8 cellular contexts compared by ENCODE assay signal in genomic region chr11:10856689-10857603, GRCh38. TPM values are rescaled to one million over a fixed set of nuclear protein-coding genes. Genes with fewer than 3 reads are reported as not detected.
DNase-seq lines count a peak whose midpoint lies in the region; ATAC-seq and TF ChIP-seq lines count a peak whose summit lies in the region.

No MANE protein-coding gene starts in this region.

- TF ChIP-seq CTCF in RWPE2 (IDR thresholded peaks at IDR 0.05; ENCODE audit: poor library complexity, severe bottlenecking): no peak
- no peak for TF ChIP-seq CTCF in liver (IDR thresholded peaks at IDR 0.05; ENCODE audit: low read depth, low read length, missing input control)
- no peak for TF ChIP-seq CTCF in suprapubic skin (IDR thresholded peaks at IDR 0.05)

- H3K27ac ChIP-seq in RWPE2 (ENCODE audit: poor library complexity, severe bottlenecking) (peak overlapping the region; percentile 91), liver (ENCODE audit: low read depth in 1 of 2, low read length in 2 of 2) (peak overlapping the region; percentile 92 to 98), suprapubic skin (peak overlapping the region; percentile 98)

- no peak for TF ChIP-seq EP300 in suprapubic skin (IDR thresholded peaks at IDR 0.05)

- peak; percentile 72 for DNase-seq in NCI-H1092 treated with DMSO at 0.1 percent for 48 hours (lab: John Stamatoyannopoulos, UW)
- no peak for DNase-seq in NCI-H1092 (lab: John Stamatoyannopoulos, UW)
- no peak for DNase-seq in RWPE2 (ENCODE audit: low spot score)
- DNase-seq in dermis blood vessel endothelial cell: peak; percentile 55
- peak in 1 of 2 donors; percentile 77 for DNase-seq in suprapubic skin (ENCODE audit: low spot score in 2 of 2)

- peak; percentile 21 for ATAC-seq in GM19438 (IDR thresholded peaks at IDR 0.05; ENCODE audit: low read depth, unreplicated experiment)
- ATAC-seq in HG03460 (IDR thresholded peaks at IDR 0.05; ENCODE audit: unreplicated experiment): peak; percentile 6
- peak; percentile 6; the same call in 1 of the 3 replicates for ATAC-seq in RWPE2 (ENCODE audit: low read depth)

- no peak for TF ChIP-seq RAD21 in liver (IDR thresholded peaks at IDR 0.05)

- H3K27me3 ChIP-seq in RWPE2 (ENCODE audit: insufficient read depth, poor library complexity, severe bottlenecking) (no peaks in the 10 kb centered on the region), liver (ENCODE audit: control insufficient read depth in 4 of 4, insufficient read depth in 4 of 4, low read length in 3 of 4) (no peaks in the 10 kb centered on the region), suprapubic skin (no peaks in the 10 kb centered on the region)

- H3K9me3 ChIP-seq in RWPE2 (ENCODE audit: severe bottlenecking) (no peaks in the 10 kb centered on the region), liver (ENCODE audit: control insufficient read depth in 4 of 4, low read length in 3 of 4) (no peaks in the 10 kb centered on the region), suprapubic skin (no peaks in the 10 kb centered on the region)

- H3K4me3 ChIP-seq in RWPE2 (ENCODE audit: severe bottlenecking) (peak overlapping the region; percentile 51), liver (ENCODE audit: low read depth in 1 of 3, low read length in 3 of 3) (peak overlapping the region; percentile 72 to 92 (median 90)), suprapubic skin (peak overlapping the region; percentile 63)

- H3K9ac ChIP-seq in liver (ENCODE audit: low read depth in 1 of 2, low read length in 2 of 2): peak overlapping the region; percentile 72 to 99

- 4% methylated on average over 22 of the region's 22 CpGs for WGBS in liver
- WGBS in suprapubic skin: 5% methylated on average over 18 of the region's 22 CpGs

- TF ChIP-seq POLR2A in suprapubic skin (IDR thresholded peaks at IDR 0.05): peak in 1 of 2 donors; percentile 13

- H3K4me1 ChIP-seq in RWPE2 (ENCODE audit: insufficient read depth, poor library complexity, severe bottlenecking) (peaks cover 16% of the 10 kb centered on the region), liver (ENCODE audit: control insufficient read depth in 4 of 4, insufficient read depth in 4 of 4, low read length in 3 of 4) (peaks cover 1 to 19% (median 14%) of the 10 kb centered on the region in 4 donors), suprapubic skin (peaks cover 30% of the 10 kb centered on the region)

- peaks cover 51% of the 10 kb centered on the region for H3K36me3 ChIP-seq in RWPE2 (ENCODE audit: low read depth)
- H3K36me3 ChIP-seq in liver (ENCODE audit: control insufficient read depth in 4 of 4, insufficient read depth in 3 of 4, low read depth in 1 of 4, low read length in 3 of 4): peaks cover 3 to 22% (median 20%) of the 10 kb centered on the region in 4 donors
- H3K36me3 ChIP-seq in suprapubic skin: peaks cover 31% of the 10 kb centered on the region

TF ChIP-seq in liver, 16 proteins besides CTCF, POLR2A, EP300 and RAD21:
- no peak for TF ChIP-seq EGR1 (IDR thresholded peaks at IDR 0.05; ENCODE audit: low read depth in 2 of 2)
- TF ChIP-seq NR2F2 (IDR thresholded peaks at IDR 0.05): peak; percentile 7
- peak; percentile 56 to 71 for TF ChIP-seq HNF4A (conservative IDR thresholded peaks at IDR 0.05)
- no peak for TF ChIP-seq ZBTB33 (IDR thresholded peaks at IDR 0.05)
- no peak for TF ChIP-seq TAF1 (conservative IDR thresholded peaks at IDR 0.05)
- TF ChIP-seq FOXA1 (IDR thresholded peaks at IDR 0.05): no peak
- no peak for TF ChIP-seq JUND (IDR thresholded peaks at IDR 0.05)
- TF ChIP-seq GABPA (IDR thresholded peaks at IDR 0.05 in 1 of 2, conservative IDR thresholded peaks at IDR 0.05 in 1 of 2): peak; percentile 42 to 73
- TF ChIP-seq FOXA2 (IDR thresholded peaks at IDR 0.05): no peak
- TF ChIP-seq, protein P1, sequence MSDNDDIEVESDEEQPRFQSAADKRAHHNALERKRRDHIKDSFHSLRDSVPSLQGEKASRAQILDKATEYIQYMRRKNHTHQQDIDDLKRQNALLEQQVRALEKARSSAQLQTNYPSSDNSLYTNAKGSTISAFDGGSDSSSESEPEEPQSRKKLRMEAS (IDR thresholded peaks at IDR 0.05): peak; percentile 34
- peak; percentile 4 to 34 for TF ChIP-seq RXRA (IDR thresholded peaks at IDR 0.05)
- TF ChIP-seq HNF4G (IDR thresholded peaks at IDR 0.05): no peak

RNA-seq across cellular contexts. Expression of gene ZBED5, which starts 0.9 kb away (rescaled TPM):
- total RNA-seq in dermis blood vessel endothelial cell: 13.6 and 18.7 TPM in 2 replicates
- 10 to 100 TPM in 1 of 2 donors, 1 to 10 TPM in 1; 9.6 to 10.7 TPM for total RNA-seq in liver
- polyA plus RNA-seq in liver: 10 to 100 TPM in 1 of 2 donors, 1 to 10 TPM in 1; 5.4 to 10.6 TPM
- 10 to 100 TPM; 26.6 to 63.2 (median 32.2) TPM for total RNA-seq in suprapubic skin

RNA-seq across cellular contexts. Expression of gene EIF4G2, which starts 48.2 kb away (rescaled TPM):
- 646 and 1,063 TPM in 2 replicates for total RNA-seq in dermis blood vessel endothelial cell
- 100 to 1,000 TPM; 259 to 268 TPM for total RNA-seq in liver
- 100 to 1,000 TPM; 126 to 158 TPM for polyA plus RNA-seq in liver
- 100 to 1,000 TPM; 439 to 593 (median 477) TPM for total RNA-seq in suprapubic skin

Comparison
In these comparisons a context has a peak if more than half of its experiments do, and no peak if none do; other contexts are left out.
1. DNase-seq: peak in NCI-H1092 treated with DMSO at 0.1 percent for 48 hours (single experiment) and dermis blood vessel endothelial cell (single experiment); none in NCI-H1092 (single experiment) and RWPE2 (single experiment).
2. Peak in every context shown above with its lines, with median percentiles within 50 percentile points of each other: ATAC-seq, H3K27ac ChIP-seq and H3K4me3 ChIP-seq.